ENCODE assay signal across 18 cellular contexts in genomic region chr22:43302462-43303109, GRCh38. TPM values are rescaled to one million over a fixed set of nuclear protein-coding genes. Genes with fewer than 3 reads are reported as not detected.
"Had no signal": no experiment of that assay in that cellular context is flagged by ENCODE, and none has a peak within 500 bp of the region (broad histone marks: within the 10 kb centered on the region; RNA-seq: fewer than 3 reads in every experiment).

No MANE protein-coding gene starts in this region.

- ATAC-seq: activated CD4-positive, CD25-positive, alpha-beta regulatory T cell treated with anti-CD3 and anti-CD28 coated beads, Interleukin-2, amount 50 U/mL, for 24 hours; activated T-cell treated with anti-CD3 and anti-CD28 coated beads, Interleukin-2, amount 50 U/mL, for 4 hours; esophagus mucosa; mucosa of descending colon; naive thymus-derived CD8-positive, alpha-beta T cell had no signal

- H3K9me3 Mint-ChIP-seq: activated T-cell treated with anti-CD3 and anti-CD28 coated beads, Interleukin-2, amount 50 U/mL, for 4 hours; immature natural killer cell; memory B cell; naive thymus-derived CD8-positive, alpha-beta T cell; stimulated activated naive CD8-positive, alpha-beta T cell treated with anti-CD3 and anti-CD28 coated beads, Interleukin-15, Interleukin-2, amounts not matched to agents 100 ng/mL and 50 ng/mL, for 24 hours; T-helper 1 cell treated with Interleukin-12 subunit alpha and Interleukin-12 subunit beta and Interleukin-4 antibody, amounts not matched to agents 30 μg/mL and 1 μg/mL, for 36 hours; type B pancreatic cell had no signal

- H3K4me3 ChIP-seq: mucosa of descending colon, suprapubic skin had no signal

- H3K4me1 Mint-ChIP-seq: immature natural killer cell, memory B cell had no signal

- H3K27ac Mint-ChIP-seq: immature natural killer cell; memory B cell; stimulated activated naive CD8-positive, alpha-beta T cell treated with anti-CD3 and anti-CD28 coated beads, Interleukin-15, Interleukin-2, amounts not matched to agents 100 ng/mL and 50 ng/mL, for 24 hours; T-helper 1 cell treated with Interleukin-12 subunit alpha and Interleukin-12 subunit beta and Interleukin-4 antibody, amounts not matched to agents 30 μg/mL and 1 μg/mL, for 36 hours; type B pancreatic cell had no signal

- H3K36me3 Mint-ChIP-seq: immature natural killer cell; memory B cell; naive thymus-derived CD8-positive, alpha-beta T cell; type B pancreatic cell had no signal

- H3K4me3 Mint-ChIP-seq: activated T-cell treated with anti-CD3 and anti-CD28 coated beads, Interleukin-2, amount 50 U/mL, for 4 hours; immature natural killer cell; memory B cell; naive thymus-derived CD8-positive, alpha-beta T cell; stimulated activated naive CD8-positive, alpha-beta T cell treated with anti-CD3 and anti-CD28 coated beads, Interleukin-15, Interleukin-2, amounts not matched to agents 100 ng/mL and 50 ng/mL, for 24 hours; T-helper 1 cell treated with Interleukin-12 subunit alpha and Interleukin-12 subunit beta and Interleukin-4 antibody, amounts not matched to agents 30 μg/mL and 1 μg/mL, for 36 hours; type B pancreatic cell had no signal

- DNase-seq: activated CD4-positive, alpha-beta T cell treated with anti-CD3 and anti-CD28 coated beads, Interleukin-2, amount 50 U/mL, for 1 hour; activated CD8-positive, alpha-beta memory T cell treated with anti-CD3 and anti-CD28 coated beads, Interleukin-2, amount 50 U/mL, for 4 hours; activated effector memory CD4-positive, alpha-beta T cell treated with anti-CD3 and anti-CD28 coated beads, Interleukin-2, amount 50 U/mL, for 16 hours; activated naive CD4-positive, alpha-beta T cell treated with anti-CD3 and anti-CD28 coated beads, Interleukin-2, amount 50 U/mL, for 16 hours; activated T-cell treated with anti-CD3 and anti-CD28 coated beads, Interleukin-2, amount 50 U/mL, for 4 hours; cerebellar nuclear complex; effector CD4-positive, alpha-beta T cell; immature natural killer cell; mucosa of descending colon; naive thymus-derived CD8-positive, alpha-beta T cell; nucleus accumbens had no signal

- H3K9me3 ChIP-seq: mucosa of descending colon, suprapubic skin had no signal

- H3K36me3 ChIP-seq: suprapubic skin had no signal

RNA-seq across cellular contexts. Expression of gene SCUBE1, which starts 40.6 kb away (rescaled TPM):
- total RNA-seq: naive thymus-derived CD8-positive, alpha-beta T cell had no signal
- polyA plus RNA-seq: naive thymus-derived CD8-positive, alpha-beta T cell had no signal
